In genomic region chr11:112321521-112322172, GRCh38 we compare ENCODE assay signal across 8 cellular contexts.
A peak's percentile ranks its signal among the peaks of the same experiment; 100 is the strongest.
DNase-seq lines count a peak whose midpoint lies in the region; ATAC-seq and TF ChIP-seq lines count a peak whose summit lies in the region.

No MANE protein-coding gene starts in this region.

- peaks cover 3% of the 10 kb centered on the region for H3K36me3 Mint-ChIP-seq in activated CD8-positive, alpha-beta T cell treated with anti-CD3 and anti-CD28 coated beads for 36 hours (ENCODE audit: low read depth)
- no peaks in the 10 kb centered on the region for H3K36me3 Mint-ChIP-seq in activated CD8-positive, alpha-beta T cell treated with anti-CD3 and anti-CD28 coated beads, Interleukin-2, amount 10 ng/mL, durations not matched to agents 7 days and 5 days (ENCODE audit: low read depth)
- peaks cover 3 to 7% of the 10 kb centered on the region in 2 donors for H3K36me3 Mint-ChIP-seq in stimulated activated naive B cell treated with anti-CD40 and anti-IgM and Interleukin-4, amounts not matched to agents 10 μg/mL and 1 μg/mL and 100 μg/mL, for 72 hours

- POLR2A ChIA-PET in activated CD8-positive, alpha-beta T cell treated with anti-CD3 and anti-CD28 coated beads for 36 hours (lab: Charles Lee): no interaction called here
- POLR2A ChIA-PET in activated CD8-positive, alpha-beta T cell treated with anti-CD3 and anti-CD28 coated beads, Interleukin-2, amount 10 ng/mL, durations not matched to agents 7 days and 5 days (lab: Charles Lee): no interaction called here

- no peaks in the 10 kb centered on the region for H3K27me3 Mint-ChIP-seq in activated CD8-positive, alpha-beta T cell treated with anti-CD3 and anti-CD28 coated beads for 36 hours
- H3K27me3 Mint-ChIP-seq in activated CD8-positive, alpha-beta T cell treated with anti-CD3 and anti-CD28 coated beads, Interleukin-2, amount 10 ng/mL, durations not matched to agents 7 days and 5 days (ENCODE audit: low read depth): peaks cover 2% of the 10 kb centered on the region
- H3K27me3 Mint-ChIP-seq in stimulated activated naive B cell treated with anti-CD40 and anti-IgM and Interleukin-4, amounts not matched to agents 10 μg/mL and 1 μg/mL and 100 μg/mL, for 72 hours: no peaks in the 10 kb centered on the region

- ATAC-seq in activated CD8-positive, alpha-beta T cell treated with anti-CD3 and anti-CD28 coated beads for 36 hours: no peak
- ATAC-seq in activated CD8-positive, alpha-beta T cell treated with anti-CD3 and anti-CD28 coated beads, Interleukin-2, amount 10 ng/mL, durations not matched to agents 7 days and 5 days: no peak
- no peak for ATAC-seq in HG03097 (IDR thresholded peaks at IDR 0.05; ENCODE audit: low FRiP score, unreplicated experiment)
- ATAC-seq in stimulated activated naive B cell treated with anti-CD40 and anti-IgM and Interleukin-4, amounts not matched to agents 10 μg/mL and 1 μg/mL and 100 μg/mL, for 72 hours (replicated peaks): no peak

- TF ChIP-seq CTCF in activated CD8-positive, alpha-beta T cell treated with anti-CD3 and anti-CD28 coated beads for 36 hours (IDR thresholded peaks at IDR 0.05): no peak

- peaks cover 4% of the 10 kb centered on the region for H3K9me3 Mint-ChIP-seq in activated CD8-positive, alpha-beta T cell treated with anti-CD3 and anti-CD28 coated beads for 36 hours
- no peaks in the 10 kb centered on the region for H3K9me3 Mint-ChIP-seq in activated CD8-positive, alpha-beta T cell treated with anti-CD3 and anti-CD28 coated beads, Interleukin-2, amount 10 ng/mL, durations not matched to agents 7 days and 5 days (ENCODE audit: insufficient read depth)
- peaks cover 0 to 7% of the 10 kb centered on the region in 2 donors for H3K9me3 Mint-ChIP-seq in stimulated activated naive B cell treated with anti-CD40 and anti-IgM and Interleukin-4, amounts not matched to agents 10 μg/mL and 1 μg/mL and 100 μg/mL, for 72 hours

- CTCF ChIA-PET in activated CD8-positive, alpha-beta T cell treated with anti-CD3 and anti-CD28 coated beads for 36 hours (lab: Charles Lee): no interaction called here
- CTCF ChIA-PET in activated CD8-positive, alpha-beta T cell treated with anti-CD3 and anti-CD28 coated beads, Interleukin-2, amount 10 ng/mL, durations not matched to agents 7 days and 5 days (lab: Charles Lee): interaction anchor here (1.7 kb wide), 1 partner anchor 11 kb away, joined by 4 read pairs; no protein-coding TSS in a partner anchor

- no peak overlapping the region for H3K4me3 Mint-ChIP-seq in activated CD8-positive, alpha-beta T cell treated with anti-CD3 and anti-CD28 coated beads for 36 hours
- no peak overlapping the region for H3K4me3 Mint-ChIP-seq in activated CD8-positive, alpha-beta T cell treated with anti-CD3 and anti-CD28 coated beads, Interleukin-2, amount 10 ng/mL, durations not matched to agents 7 days and 5 days
- no peak overlapping the region for H3K4me3 Mint-ChIP-seq in stimulated activated naive B cell treated with anti-CD40 and anti-IgM and Interleukin-4, amounts not matched to agents 10 μg/mL and 1 μg/mL and 100 μg/mL, for 72 hours

- H3K27ac Mint-ChIP-seq in activated CD8-positive, alpha-beta T cell treated with anti-CD3 and anti-CD28 coated beads for 36 hours: no peak overlapping the region
- no peak overlapping the region for H3K27ac Mint-ChIP-seq in activated CD8-positive, alpha-beta T cell treated with anti-CD3 and anti-CD28 coated beads, Interleukin-2, amount 10 ng/mL, durations not matched to agents 7 days and 5 days
- H3K27ac Mint-ChIP-seq in stimulated activated naive B cell treated with anti-CD40 and anti-IgM and Interleukin-4, amounts not matched to agents 10 μg/mL and 1 μg/mL and 100 μg/mL, for 72 hours: no peak overlapping the region

- H3K4me1 Mint-ChIP-seq in activated CD8-positive, alpha-beta T cell treated with anti-CD3 and anti-CD28 coated beads for 36 hours (ENCODE audit: low read depth): peaks cover 11% of the 10 kb centered on the region
- peaks cover 13% of the 10 kb centered on the region for H3K4me1 Mint-ChIP-seq in activated CD8-positive, alpha-beta T cell treated with anti-CD3 and anti-CD28 coated beads, Interleukin-2, amount 10 ng/mL, durations not matched to agents 7 days and 5 days (ENCODE audit: low read depth)
- H3K4me1 Mint-ChIP-seq in stimulated activated naive B cell treated with anti-CD40 and anti-IgM and Interleukin-4, amounts not matched to agents 10 μg/mL and 1 μg/mL and 100 μg/mL, for 72 hours: no peaks in the 10 kb centered on the region

- DNase-seq in activated CD8-positive, alpha-beta T cell treated with anti-CD3 and anti-CD28 coated beads for 36 hours: peak; percentile 5
- no peak for DNase-seq in activated CD8-positive, alpha-beta T cell treated with anti-CD3 and anti-CD28 coated beads, Interleukin-2, amount 10 ng/mL, durations not matched to agents 7 days and 5 days
- DNase-seq in NCI-H2227 treated with DMSO at 0.1 percent for 48 hours (lab: John Stamatoyannopoulos, UW): peak; percentile 41
- DNase-seq in cerebellar cortex (ENCODE audit: low spot score): peak; percentile 85
- peak; percentile 90 for DNase-seq in myocyte (ENCODE audit: low read depth)
- DNase-seq in activated effector memory CD4-positive, alpha-beta T cell treated with Interleukin-2 at 50 U/mL for 16 hours: no peak
- no peak for DNase-seq in stimulated activated naive B cell treated with anti-CD40 and anti-IgM and Interleukin-4, amounts not matched to agents 10 μg/mL and 1 μg/mL and 100 μg/mL, for 72 hours

- intact Hi-C loops in activated CD8-positive, alpha-beta T cell treated with anti-CD3 and anti-CD28 coated beads for 36 hours (cut with micrococcal nuclease): no loop called here

Comparison
In these comparisons a context has a peak if more than half of its experiments do, and no peak if none do; other contexts are left out.
1. DNase-seq: peak in activated CD8-positive, alpha-beta T cell treated with anti-CD3 and anti-CD28 coated beads for 36 hours (single experiment), NCI-H2227 treated with DMSO at 0.1 percent for 48 hours (single experiment), cerebellar cortex (single experiment) and myocyte (single experiment); none in activated CD8-positive, alpha-beta T cell treated with anti-CD3 and anti-CD28 coated beads, Interleukin-2, amount 10 ng/mL, durations not matched to agents 7 days and 5 days (single experiment), activated effector memory CD4-positive, alpha-beta T cell treated with Interleukin-2 at 50 U/mL for 16 hours (single experiment) and stimulated activated naive B cell treated with anti-CD40 and anti-IgM and Interleukin-4, amounts not matched to agents 10 μg/mL and 1 μg/mL and 100 μg/mL, for 72 hours (single experiment).